Comparison of ENCODE assay signal across 14 cellular contexts in the genomic region with DNA sequence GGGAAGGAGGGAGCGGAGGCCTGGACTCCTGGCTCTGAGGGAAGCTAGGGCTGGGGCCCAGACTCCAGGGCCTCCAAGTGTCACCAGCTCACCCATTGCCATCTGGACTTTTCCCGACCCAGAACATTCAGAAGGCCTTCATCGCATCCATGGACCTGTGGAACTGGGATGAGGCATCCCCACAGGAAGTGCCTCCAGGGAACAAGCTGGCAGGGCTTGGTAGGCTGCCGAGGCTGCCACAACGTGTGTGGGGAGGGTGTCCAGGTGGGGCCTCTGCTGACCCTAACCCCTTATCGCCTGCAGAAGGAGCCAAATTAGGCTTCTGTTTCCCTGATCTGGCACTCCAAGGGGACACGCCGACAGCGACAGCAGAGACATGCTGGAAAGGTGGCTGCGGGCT. TPM values are rescaled to one million over a fixed set of nuclear protein-coding genes. Genes with fewer than 3 reads are reported as not detected.
DNase-seq lines count a peak whose midpoint lies in the region; ATAC-seq and TF ChIP-seq lines count a peak whose summit lies in the region.
"Had no signal": no experiment of that assay in that cellular context is flagged by ENCODE, and none has a peak within 500 bp of the region (broad histone marks: within the 10 kb centered on the region; RNA-seq: fewer than 3 reads in every experiment).

No MANE protein-coding gene starts in this region.

- WGBS in H9 (ENCODE audit: extremely low coverage, insufficient read length, low lambda C conversion rate) = no CpG with 5 or more reads among the region's 10 CpGs
- WGBS in stomach, 5 donors = 76 to 83% (median 78%) methylated on average over 9 to 10 of the region's 10 CpGs

- intact Hi-C loops in CD8-positive, alpha-beta T cell (cut with DNase I, micrococcal nuclease) = loop anchor here (2.0 kb wide), 2 partner anchors 260 to 502 kb away; partner anchors contain the start of gene HCST (in 1 of the 2)
- intact Hi-C loops in activated CD8-positive, alpha-beta T cell treated with anti-CD3 and anti-CD28 coated beads for 36 hours (cut with micrococcal nuclease) = no loop called here
- intact Hi-C loops in naive thymus-derived CD4-positive, alpha-beta T cell (cut with micrococcal nuclease) = loop anchor here (5.0 to 10.0 kb wide), 4 partner anchors 378 to 732 kb away; partner anchors contain the start of genes FXYD7 (in 1 of the 2), THAP8 (in 1 of the 2), USF2 (in 1 of the 2) and WDR62 (in 1 of the 2)
- intact Hi-C loops in stomach (cut with DNase I; ENCODE audit: low total_unique reads) = no loop called here

- no peaks in the 10 kb centered on the region for H3K9me3 ChIP-seq in CD8-positive, alpha-beta T cell (ENCODE audit: low read length)
- no peaks in the 10 kb centered on the region for H3K9me3 ChIP-seq in H9 (ENCODE audit: control insufficient read depth, low read depth, low read length)
- no peaks in the 10 kb centered on the region for H3K9me3 ChIP-seq in naive thymus-derived CD4-positive, alpha-beta T cell (ENCODE audit: control insufficient read depth in 2 of 3, low read length in 3 of 3)
- H3K9me3 ChIP-seq in stomach = no peaks in the 10 kb centered on the region
- H3K9me3 ChIP-seq: left lung, psoas muscle, upper lobe of left lung had no signal

- H3K9me3 Mint-ChIP-seq in CD8-positive, alpha-beta T cell = no peaks in the 10 kb centered on the region
- H3K9me3 Mint-ChIP-seq in H9 = no peaks in the 10 kb centered on the region; a peak in 1 of 5 replicates
- H3K9me3 Mint-ChIP-seq in activated CD8-positive, alpha-beta T cell treated with anti-CD3 and anti-CD28 coated beads for 36 hours = no peaks in the 10 kb centered on the region
- no peaks in the 10 kb centered on the region for H3K9me3 Mint-ChIP-seq in naive thymus-derived CD4-positive, alpha-beta T cell

- H3K9ac ChIP-seq in H9 (ENCODE audit: extremely low read depth, insufficient read length, low read length) = no peak overlapping the region

- H3K4me1 ChIP-seq in CD8-positive, alpha-beta T cell (ENCODE audit: insufficient read depth, low read length) = peaks cover 26% of the 10 kb centered on the region
- H3K4me1 ChIP-seq in H9 (ENCODE audit: insufficient read depth, low read length) (peaks cover 10% of the 10 kb centered on the region; the same call in 1 of the 2 replicates), stomach (peaks cover 12 to 45% (median 39%) of the 10 kb centered on the region in 4 donors)
- H3K4me1 ChIP-seq in naive thymus-derived CD4-positive, alpha-beta T cell (ENCODE audit: control insufficient read depth in 2 of 2, insufficient read depth in 2 of 2, low read length in 2 of 2) = peaks cover 18 to 28% of the 10 kb centered on the region in 2 donors

- CTCF ChIA-PET in CD8-positive, alpha-beta T cell (lab: Charles Lee) = no interaction called here
- CTCF ChIA-PET in activated CD8-positive, alpha-beta T cell treated with anti-CD3 and anti-CD28 coated beads for 36 hours (lab: Charles Lee) = interaction anchor here (0.6 to 1.4 kb wide), 2 partner anchors 50 to 94 kb away, joined by 3 to 6 read pairs; no protein-coding TSS in a partner anchor
- CTCF ChIA-PET in naive thymus-derived CD4-positive, alpha-beta T cell (lab: Charles Lee) = interaction anchor here (0.7 kb wide), 1 partner anchor 94 kb away, joined by 3 read pairs; no protein-coding TSS in a partner anchor

- H4K8ac ChIP-seq in H9 (replicated peaks; ENCODE audit: insufficient read length, low read depth, low read length) = no peak overlapping the region

- H3K4me3 Mint-ChIP-seq in CD8-positive, alpha-beta T cell = peak overlapping the region; percentile 89
- peak overlapping the region; percentile 66 to 91 for H3K4me3 Mint-ChIP-seq in H9
- peak overlapping the region; percentile 76 for H3K4me3 Mint-ChIP-seq in activated CD8-positive, alpha-beta T cell treated with anti-CD3 and anti-CD28 coated beads for 36 hours
- H3K4me3 Mint-ChIP-seq in naive thymus-derived CD4-positive, alpha-beta T cell = peak overlapping the region in 9 of 10 donors; percentile 66 to 94 (median 89)

- no peaks in the 10 kb centered on the region for H3K79me1 ChIP-seq in H9 (ENCODE audit: insufficient read depth, low read depth, low read length, poor library complexity, severe bottlenecking)

- H2AK5ac ChIP-seq in H9 (ENCODE audit: insufficient read length, low read length) = no peak overlapping the region

- POLR2A ChIA-PET in CD8-positive, alpha-beta T cell (lab: Charles Lee) = interaction anchor here (2.9 kb wide), 1 partner anchor 29 kb away, joined by 7 read pairs; the partner anchor contains the start of gene HAUS5
- POLR2A ChIA-PET in activated CD8-positive, alpha-beta T cell treated with anti-CD3 and anti-CD28 coated beads for 36 hours (lab: Charles Lee) = interaction anchor here (0.9 to 1.6 kb wide), 3 partner anchors 11 to 31 kb away, joined by 3 to 6 read pairs (median 4); no protein-coding TSS in a partner anchor
- POLR2A ChIA-PET in naive thymus-derived CD4-positive, alpha-beta T cell (lab: Charles Lee) = interaction anchor here (0.6 to 3.6 kb wide), 4 partner anchors 12 to 438 kb away, joined by 3 to 18 read pairs (median 10); partner anchors contain the start of gene HAUS5

- no peak for ATAC-seq in CD8-positive, alpha-beta T cell
- ATAC-seq in activated CD8-positive, alpha-beta T cell treated with anti-CD3 and anti-CD28 coated beads for 36 hours = no peak
- no peak for ATAC-seq in naive thymus-derived CD4-positive, alpha-beta T cell
- no peak for ATAC-seq in GM21447 (IDR thresholded peaks at IDR 0.05; ENCODE audit: unreplicated experiment)
- ATAC-seq: left lung, psoas muscle, SK-N-SH treated with all-trans-retinoic acid at 6 μM for 48 hours had no signal

- no peak overlapping the region for H3K23ac ChIP-seq in H9 (ENCODE audit: insufficient read length, low read depth, low read length)

- DNase-seq in CD8-positive, alpha-beta T cell = no peak
- peak; percentile 39 for DNase-seq in H9
- DNase-seq in activated CD8-positive, alpha-beta T cell treated with anti-CD3 and anti-CD28 coated beads for 36 hours = no peak
- no peak for DNase-seq in naive thymus-derived CD4-positive, alpha-beta T cell
- no peak for DNase-seq in stomach
- no peak for DNase-seq in NAMALWA (ENCODE audit: low spot score)
- DNase-seq: foreskin fibroblast, MM.1S, NCI-H526 treated with DMSO at 0.1 percent for 48 hours, psoas muscle had no signal

- no peaks in the 10 kb centered on the region for H3K36me3 ChIP-seq in CD8-positive, alpha-beta T cell (ENCODE audit: insufficient read depth, low read length)
- peaks cover 0 to 15% (median 0%) of the 10 kb centered on the region in 3 experiments for H3K36me3 ChIP-seq in naive thymus-derived CD4-positive, alpha-beta T cell (ENCODE audit: control insufficient read depth in 2 of 3, insufficient read depth in 3 of 3, low read length in 3 of 3)
- H3K36me3 ChIP-seq in stomach = peaks cover 8 to 12% (median 12%) of the 10 kb centered on the region in 4 donors

- H3K14ac ChIP-seq in H9 (ENCODE audit: insufficient read depth, low read length) = no peak overlapping the region

- no peak overlapping the region for H4K91ac ChIP-seq in H9 (ENCODE audit: insufficient read length, low read depth, low read length)

- H2BK15ac ChIP-seq in H9 (ENCODE audit: low read depth, low read length) = no peak overlapping the region

- no peak for TF ChIP-seq CTCF in CD8-positive, alpha-beta T cell (IDR thresholded peaks at IDR 0.05)
- no peak for TF ChIP-seq CTCF in H9 (conservative IDR thresholded peaks at IDR 0.05)
- no peak for TF ChIP-seq CTCF in activated CD8-positive, alpha-beta T cell treated with anti-CD3 and anti-CD28 coated beads for 36 hours (IDR thresholded peaks at IDR 0.05)
- TF ChIP-seq CTCF in stomach (IDR thresholded peaks at IDR 0.05) = no peak

- no peak overlapping the region for H2BK120ac ChIP-seq in H9 (ENCODE audit: low read depth, low read length, poor library complexity, severe bottlenecking)

- H3K23me2 ChIP-seq in H9 (ENCODE audit: insufficient read length, low read depth, low read length, poor library complexity, severe bottlenecking) = peaks cover 15% of the 10 kb centered on the region

- TF ChIP-seq EP300 in stomach (IDR thresholded peaks at IDR 0.05) = no peak

- H3K27me3 ChIP-seq in CD8-positive, alpha-beta T cell (ENCODE audit: insufficient read depth, low read length) = no peaks in the 10 kb centered on the region
- no peaks in the 10 kb centered on the region; the same call in 1 of the 2 replicates for H3K27me3 ChIP-seq in H9 (ENCODE audit: insufficient read depth, low read length)
- no peaks in the 10 kb centered on the region for H3K27me3 ChIP-seq in naive thymus-derived CD4-positive, alpha-beta T cell (ENCODE audit: control insufficient read depth in 2 of 2, insufficient read depth in 2 of 2, low read length in 2 of 2)
- no peaks in the 10 kb centered on the region for H3K27me3 ChIP-seq in stomach
- H3K27me3 ChIP-seq: left lung, upper lobe of left lung had no signal

- no peak overlapping the region for H3K4me3 ChIP-seq in CD8-positive, alpha-beta T cell (ENCODE audit: low read depth, low read length)
- H3K4me3 ChIP-seq in naive thymus-derived CD4-positive, alpha-beta T cell (ENCODE audit: low read length) = no peak overlapping the region
- no peak overlapping the region for H3K4me3 ChIP-seq in stomach

- no peak overlapping the region for H2AFZ ChIP-seq in H9 (ENCODE audit: low read length)

- H3K56ac ChIP-seq in H9 (ENCODE audit: insufficient read length, low read depth, low read length) = no peak overlapping the region

- H3K27me3 Mint-ChIP-seq in CD8-positive, alpha-beta T cell (ENCODE audit: low read depth) = no peaks in the 10 kb centered on the region
- peaks cover 24% of the 10 kb centered on the region for H3K27me3 Mint-ChIP-seq in H9 (ENCODE audit: low read depth)
- no peaks in the 10 kb centered on the region for H3K27me3 Mint-ChIP-seq in activated CD8-positive, alpha-beta T cell treated with anti-CD3 and anti-CD28 coated beads for 36 hours
- H3K27me3 Mint-ChIP-seq in naive thymus-derived CD4-positive, alpha-beta T cell = no peaks in the 10 kb centered on the region

- H3K36me3 Mint-ChIP-seq in CD8-positive, alpha-beta T cell = peaks cover 8% of the 10 kb centered on the region
- H3K36me3 Mint-ChIP-seq in H9 (ENCODE audit: insufficient read depth in 1 of 3, low read depth in 3 of 3) = peaks cover 0 to 9% (median 6%) of the 10 kb centered on the region in 3 experiments; a peak in 5 of 7 replicates
- H3K36me3 Mint-ChIP-seq in activated CD8-positive, alpha-beta T cell treated with anti-CD3 and anti-CD28 coated beads for 36 hours (ENCODE audit: low read depth) = peaks cover 3% of the 10 kb centered on the region
- peaks cover 0 to 5% (median under 1%) of the 10 kb centered on the region in 5 donors for H3K36me3 Mint-ChIP-seq in naive thymus-derived CD4-positive, alpha-beta T cell

- H4K5ac ChIP-seq in H9 (ENCODE audit: insufficient read length, low read depth, low read length) = no peak overlapping the region

- H3K4me2 ChIP-seq in H9 (ENCODE audit: insufficient read depth, insufficient read length, low read length) = peak overlapping the region; percentile 22

- TF ChIP-seq POLR2A in stomach (IDR thresholded peaks at IDR 0.05) = no peak

- no peak overlapping the region for H3K27ac ChIP-seq in CD8-positive, alpha-beta T cell (ENCODE audit: low read depth, low read length)
- H3K27ac ChIP-seq in H9 (ENCODE audit: insufficient read length, low read depth, low read length) = no peak overlapping the region
- H3K27ac ChIP-seq in naive thymus-derived CD4-positive, alpha-beta T cell (ENCODE audit: low read depth, low read length) = no peak overlapping the region
- no peak overlapping the region for H3K27ac ChIP-seq in stomach
- H3K27ac ChIP-seq: psoas muscle had no signal

- H3K4ac ChIP-seq in H9 (ENCODE audit: low read depth, low read length) = peak overlapping the region; percentile 18; the same call in 1 of the 2 replicates

- H4K20me1 ChIP-seq in H9 (ENCODE audit: control insufficient read depth, insufficient read depth, insufficient read length) = no peaks in the 10 kb centered on the region

- H3K18ac ChIP-seq in H9 (ENCODE audit: insufficient read length, low read depth, low read length) = peak overlapping the region; percentile 46

- H2BK20ac ChIP-seq in H9 (ENCODE audit: low read depth, low read length, poor library complexity, severe bottlenecking) = peak overlapping the region; percentile 78

- H3K4me1 Mint-ChIP-seq in CD8-positive, alpha-beta T cell (ENCODE audit: low read depth) = peaks cover 40% of the 10 kb centered on the region
- H3K4me1 Mint-ChIP-seq in H9 = peaks cover 34 to 42% of the 10 kb centered on the region in 2 experiments
- peaks cover 29% of the 10 kb centered on the region for H3K4me1 Mint-ChIP-seq in activated CD8-positive, alpha-beta T cell treated with anti-CD3 and anti-CD28 coated beads for 36 hours (ENCODE audit: low read depth)
- H3K4me1 Mint-ChIP-seq in naive thymus-derived CD4-positive, alpha-beta T cell = peaks cover 12 to 34% (median 29%) of the 10 kb centered on the region in 7 donors

- H3K27ac Mint-ChIP-seq in CD8-positive, alpha-beta T cell = peak overlapping the region; percentile 41
- H3K27ac Mint-ChIP-seq in H9 = no peak overlapping the region
- peak overlapping the region; percentile 61 for H3K27ac Mint-ChIP-seq in activated CD8-positive, alpha-beta T cell treated with anti-CD3 and anti-CD28 coated beads for 36 hours
- peak overlapping the region in 3 of 9 donors; percentile 39 to 69 (median 56) for H3K27ac Mint-ChIP-seq in naive thymus-derived CD4-positive, alpha-beta T cell

- no peaks in the 10 kb centered on the region for H3K79me2 ChIP-seq in H9 (ENCODE audit: insufficient read depth, low read length)

- no peak overlapping the region for H2BK12ac ChIP-seq in H9 (ENCODE audit: insufficient read length, low read depth, low read length)

- no peak overlapping the region for H2BK5ac ChIP-seq in H9 (ENCODE audit: insufficient read length, low read length)

- H3T11ph ChIP-seq in H9 (ENCODE audit: low read length) = no peak overlapping the region

RNA-seq across cellular contexts. Expression of gene ETV2, which starts 0.8 kb away (rescaled TPM):
- total RNA-seq in CD8-positive, alpha-beta T cell = 1 to 10 TPM in 1 of 2 experiments, not detected in 1; 1.1 TPM
- 1.5 and 1.9 TPM in 2 replicates for total RNA-seq in H9 (2021)
- total RNA-seq in activated CD8-positive, alpha-beta T cell treated with anti-CD3 and anti-CD28 coated beads for 36 hours = 1 to 10 TPM; 1.2 to 1.4 TPM
- under 1 TPM in 3 of 5 experiments, not detected in 2; 0.56 to 0.71 (median 0.70) TPM for total RNA-seq in naive thymus-derived CD4-positive, alpha-beta T cell
- polyA plus RNA-seq in naive thymus-derived CD4-positive, alpha-beta T cell = under 1 TPM; 0.61 to 0.89 TPM
- 10 to 100 TPM in 1 of 5 donors, under 1 TPM in 1, not detected in 3; 0.55 to 11.7 TPM for total RNA-seq in stomach
- 1 to 10 TPM; 4.5 to 6.3 (median 6.1) TPM for polyA plus RNA-seq in stomach
- total RNA-seq: psoas muscle had no signal

RNA-seq across cellular contexts. Expression of gene COX6B1, which starts 5.8 kb away (rescaled TPM):
- total RNA-seq in CD8-positive, alpha-beta T cell = 100 to 1,000 TPM; 152 to 171 TPM
- total RNA-seq in H9 (2021) (422 and 432 TPM in 2 replicates), stomach (100 to 1,000 TPM; 198 to 680 (median 373) TPM)
- 100 to 1,000 TPM; 432 to 437 TPM for total RNA-seq in activated CD8-positive, alpha-beta T cell treated with anti-CD3 and anti-CD28 coated beads for 36 hours
- total RNA-seq in naive thymus-derived CD4-positive, alpha-beta T cell = 100 to 1,000 TPM; 172 to 464 (median 232) TPM
- 100 to 1,000 TPM; 819 to 873 TPM for polyA plus RNA-seq in naive thymus-derived CD4-positive, alpha-beta T cell
- polyA plus RNA-seq in stomach = 1,000 to 10,000 TPM; 1,105 to 1,293 (median 1,217) TPM

RNA-seq across cellular contexts. Expression of gene RBM42, which starts 13.5 kb away (rescaled TPM):
- total RNA-seq in CD8-positive, alpha-beta T cell = 10 to 100 TPM; 49.9 to 51.3 TPM
- total RNA-seq in H9 (2021) (83.3 and 85.8 TPM in 2 replicates), stomach (100 to 1,000 TPM in 1 of 5 donors, 10 to 100 TPM in 4; 26.6 to 133 (median 46.9) TPM)
- 10 to 100 TPM; 82.9 to 95.2 TPM for total RNA-seq in activated CD8-positive, alpha-beta T cell treated with anti-CD3 and anti-CD28 coated beads for 36 hours
- total RNA-seq in naive thymus-derived CD4-positive, alpha-beta T cell = 10 to 100 TPM; 39.0 to 98.2 (median 51.3) TPM
- 10 to 100 TPM; 48.7 to 49.8 TPM for polyA plus RNA-seq in naive thymus-derived CD4-positive, alpha-beta T cell
- 10 to 100 TPM; 56.5 to 60.8 (median 58.6) TPM for polyA plus RNA-seq in stomach

RNA-seq across cellular contexts. Expression of gene UPK1A, which starts 24.0 kb away (rescaled TPM):
- not detected for total RNA-seq in CD8-positive, alpha-beta T cell
- 3.0 and 4.3 TPM in 2 replicates for total RNA-seq in H9 (2021)
- total RNA-seq in activated CD8-positive, alpha-beta T cell treated with anti-CD3 and anti-CD28 coated beads for 36 hours = 1 to 10 TPM; 1.8 to 2.2 TPM
- 1 to 10 TPM in 1 of 5 experiments, under 1 TPM in 1, not detected in 3; 0.41 to 1.3 TPM for total RNA-seq in naive thymus-derived CD4-positive, alpha-beta T cell
- polyA plus RNA-seq in naive thymus-derived CD4-positive, alpha-beta T cell = not detected
- total RNA-seq in stomach = not detected
- polyA plus RNA-seq in stomach = under 1 TPM in 1 of 3 donors, not detected in 2; 0.08 TPM
- total RNA-seq: left lung, psoas muscle, upper lobe of left lung had no signal

RNA-seq across cellular contexts. Expression of gene HAUS5, which starts 29.8 kb away (rescaled TPM):
- total RNA-seq in CD8-positive, alpha-beta T cell = 10 to 100 TPM; 24.0 to 27.7 TPM
- 32.8 and 32.9 TPM in 2 replicates for total RNA-seq in H9 (2021)
- total RNA-seq in activated CD8-positive, alpha-beta T cell treated with anti-CD3 and anti-CD28 coated beads for 36 hours = 10 to 100 TPM; 38.3 to 40.0 TPM
- total RNA-seq in naive thymus-derived CD4-positive, alpha-beta T cell = 10 to 100 TPM; 23.6 to 40.0 (median 28.4) TPM
- polyA plus RNA-seq in naive thymus-derived CD4-positive, alpha-beta T cell = 1 to 10 TPM; 7.6 TPM
- total RNA-seq in stomach = 10 to 100 TPM in 1 of 5 donors, 1 to 10 TPM in 4; 4.1 to 23.2 (median 4.9) TPM
- 10 to 100 TPM in 1 of 3 donors, 1 to 10 TPM in 2; 4.4 to 17.0 (median 5.6) TPM for polyA plus RNA-seq in stomach

Comparison
In these comparisons a context has a peak if more than half of its experiments do, and no peak if none do; other contexts are left out.
1. H3K27ac Mint-ChIP-seq: peak in CD8-positive, alpha-beta T cell (single experiment) and activated CD8-positive, alpha-beta T cell treated with anti-CD3 and anti-CD28 coated beads for 36 hours (single experiment); none in H9 (0 of 3).
2. intact Hi-C loops: an anchor here in CD8-positive, alpha-beta T cell (2.0 kb wide) and naive thymus-derived CD4-positive, alpha-beta T cell (5.0 to 10.0 kb wide); none called in activated CD8-positive, alpha-beta T cell treated with anti-CD3 and anti-CD28 coated beads for 36 hours and stomach.
3. Peak in every context shown above with its lines, with median percentiles within 50 percentile points of each other: H3K4me3 Mint-ChIP-seq.